In genomic region chr13:28819046-28819747, GRCh38 we compare ENCODE assay signal across 1 cellular context.
TF ChIP-seq lines count a peak whose summit lies in the region.

No MANE protein-coding gene starts in this region.

TF ChIP-seq in GM23338, 12 proteins besides CTCF, POLR2A, EP300 and RAD21 (continued from another document):
- TF ChIP-seq REST (IDR thresholded peaks at IDR 0.05; ENCODE audit: unreplicated experiment) (no peak), ZNF114 (CRISPR knock-in tag; IDR thresholded peaks at IDR 0.05) (no peak), EZH2phosphoT487 (IDR thresholded peaks at IDR 0.05; ENCODE audit: unreplicated experiment) (no peak), EZH2 (IDR thresholded peaks at IDR 0.05; ENCODE audit: low read depth, unreplicated experiment) (no peak), ZNF331 (CRISPR knock-in tag; IDR thresholded peaks at IDR 0.05; ENCODE audit: low read depth) (no peak), JUNB (IDR thresholded peaks at IDR 0.05; ENCODE audit: unreplicated experiment) (no peak), POLR2AphosphoS5 (IDR thresholded peaks at IDR 0.05; ENCODE audit: low read depth) (no peak), CREB1 (CRISPR knock-in tag; IDR thresholded peaks at IDR 0.05; ENCODE audit: low read depth) (no peak)
- TF ChIP-seq, protein P1, sequence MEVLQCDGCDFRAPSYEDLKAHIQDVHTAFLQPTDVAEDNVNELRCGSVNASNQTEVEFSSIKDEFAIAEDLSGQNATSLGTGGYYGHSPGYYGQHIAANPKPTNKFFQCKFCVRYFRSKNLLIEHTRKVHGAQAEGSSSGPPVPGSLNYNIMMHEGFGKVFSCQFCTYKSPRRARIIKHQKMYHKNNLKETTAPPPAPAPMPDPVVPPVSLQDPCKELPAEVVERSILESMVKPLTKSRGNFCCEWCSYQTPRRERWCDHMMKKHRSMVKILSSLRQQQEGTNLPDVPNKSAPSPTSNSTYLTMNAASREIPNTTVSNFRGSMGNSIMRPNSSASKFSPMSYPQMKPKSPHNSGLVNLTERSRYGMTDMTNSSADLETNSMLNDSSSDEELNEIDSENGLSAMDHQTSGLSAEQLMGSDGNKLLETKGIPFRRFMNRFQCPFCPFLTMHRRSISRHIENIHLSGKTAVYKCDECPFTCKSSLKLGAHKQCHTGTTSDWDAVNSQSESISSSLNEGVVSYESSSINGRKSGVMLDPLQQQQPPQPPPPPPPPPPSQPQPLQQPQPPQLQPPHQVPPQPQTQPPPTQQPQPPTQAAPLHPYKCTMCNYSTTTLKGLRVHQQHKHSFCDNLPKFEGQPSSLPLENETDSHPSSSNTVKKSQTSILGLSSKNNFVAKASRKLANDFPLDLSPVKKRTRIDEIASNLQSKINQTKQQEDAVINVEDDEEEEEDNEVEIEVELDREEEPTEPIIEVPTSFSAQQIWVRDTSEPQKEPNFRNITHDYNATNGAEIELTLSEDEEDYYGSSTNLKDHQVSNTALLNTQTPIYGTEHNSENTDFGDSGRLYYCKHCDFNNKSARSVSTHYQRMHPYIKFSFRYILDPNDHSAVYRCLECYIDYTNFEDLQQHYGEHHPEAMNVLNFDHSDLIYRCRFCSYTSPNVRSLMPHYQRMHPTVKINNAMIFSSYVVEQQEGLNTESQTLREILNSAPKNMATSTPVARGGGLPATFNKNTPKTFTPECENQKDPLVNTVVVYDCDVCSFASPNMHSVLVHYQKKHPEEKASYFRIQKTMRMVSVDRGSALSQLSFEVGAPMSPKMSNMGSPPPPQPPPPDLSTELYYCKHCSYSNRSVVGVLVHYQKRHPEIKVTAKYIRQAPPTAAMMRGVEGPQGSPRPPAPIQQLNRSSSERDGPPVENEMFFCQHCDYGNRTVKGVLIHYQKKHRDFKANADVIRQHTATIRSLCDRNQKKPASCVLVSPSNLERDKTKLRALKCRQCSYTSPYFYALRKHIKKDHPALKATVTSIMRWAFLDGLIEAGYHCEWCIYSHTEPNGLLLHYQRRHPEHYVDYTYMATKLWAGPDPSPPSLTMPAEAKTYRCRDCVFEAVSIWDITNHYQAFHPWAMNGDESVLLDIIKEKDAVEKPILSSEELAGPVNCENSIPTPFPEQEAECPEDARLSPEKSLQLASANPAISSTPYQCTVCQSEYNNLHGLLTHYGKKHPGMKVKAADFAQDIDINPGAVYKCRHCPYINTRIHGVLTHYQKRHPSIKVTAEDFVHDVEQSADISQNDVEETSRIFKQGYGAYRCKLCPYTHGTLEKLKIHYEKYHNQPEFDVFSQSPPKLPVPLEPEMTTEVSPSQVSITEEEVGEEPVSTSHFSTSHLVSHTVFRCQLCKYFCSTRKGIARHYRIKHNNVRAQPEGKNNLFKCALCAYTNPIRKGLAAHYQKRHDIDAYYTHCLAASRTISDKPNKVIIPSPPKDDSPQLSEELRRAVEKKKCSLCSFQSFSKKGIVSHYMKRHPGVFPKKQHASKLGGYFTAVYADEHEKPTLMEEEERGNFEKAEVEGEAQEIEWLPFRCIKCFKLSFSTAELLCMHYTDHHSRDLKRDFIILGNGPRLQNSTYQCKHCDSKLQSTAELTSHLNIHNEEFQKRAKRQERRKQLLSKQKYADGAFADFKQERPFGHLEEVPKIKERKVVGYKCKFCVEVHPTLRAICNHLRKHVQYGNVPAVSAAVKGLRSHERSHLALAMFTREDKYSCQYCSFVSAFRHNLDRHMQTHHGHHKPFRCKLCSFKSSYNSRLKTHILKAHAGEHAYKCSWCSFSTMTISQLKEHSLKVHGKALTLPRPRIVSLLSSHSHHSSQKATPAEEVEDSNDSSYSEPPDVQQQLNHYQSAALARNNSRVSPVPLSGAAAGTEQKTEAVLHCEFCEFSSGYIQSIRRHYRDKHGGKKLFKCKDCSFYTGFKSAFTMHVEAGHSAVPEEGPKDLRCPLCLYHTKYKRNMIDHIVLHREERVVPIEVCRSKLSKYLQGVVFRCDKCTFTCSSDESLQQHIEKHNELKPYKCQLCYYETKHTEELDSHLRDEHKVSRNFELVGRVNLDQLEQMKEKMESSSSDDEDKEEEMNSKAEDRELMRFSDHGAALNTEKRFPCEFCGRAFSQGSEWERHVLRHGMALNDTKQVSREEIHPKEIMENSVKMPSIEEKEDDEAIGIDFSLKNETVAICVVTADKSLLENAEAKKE (CRISPR knock-in tag; IDR thresholded peaks at IDR 0.05): no peak
